Comparison of ENCODE assay signal across 6 cellular contexts in genomic region chr22:41563051-41563711, GRCh38. TPM values are rescaled to one million over a fixed set of nuclear protein-coding genes. Genes with fewer than 3 reads are reported as not detected.
DNase-seq lines count a peak whose midpoint lies in the region; ATAC-seq and TF ChIP-seq lines count a peak whose summit lies in the region.

No MANE protein-coding gene starts in this region.

- no peak overlapping the region for H3K4me3 Mint-ChIP-seq in activated CD8-positive, alpha-beta T cell treated with anti-CD3 and anti-CD28 coated beads, Interleukin-2, amount 10 ng/mL, durations not matched to agents 7 days and 5 days

- H3K9ac ChIP-seq in ES-I3 (ENCODE audit: low read depth, low read length) = peak overlapping the region; percentile 25; the same call in 1 of the 2 replicates

- peak overlapping the region; percentile 9 to 85 for H3K27ac ChIP-seq in lung (ENCODE audit: low read depth in 1 of 2, low read length in 1 of 2)

- H3K27me3 ChIP-seq in lung (ENCODE audit: control insufficient read depth, insufficient read depth) = no peaks in the 10 kb centered on the region

- H3K36me3 ChIP-seq in ES-I3 (ENCODE audit: insufficient read depth, low read length) = no peaks in the 10 kb centered on the region
- H3K36me3 ChIP-seq in lung (ENCODE audit: control insufficient read depth in 2 of 2, insufficient read depth in 2 of 2, low read length in 2 of 2) = no peaks in the 10 kb centered on the region

- POLR2A ChIA-PET in activated CD8-positive, alpha-beta T cell treated with anti-CD3 and anti-CD28 coated beads, Interleukin-2, amount 10 ng/mL, durations not matched to agents 7 days and 5 days (lab: Charles Lee) = interaction anchor here (1.0 kb wide), 1 partner anchor 27 kb away, joined by 3 read pairs; the partner anchor contains the start of gene PMM1

- ATAC-seq in lung (ENCODE audit: insufficient read depth, low FRiP score) = no peak
- ATAC-seq in activated CD8-positive, alpha-beta T cell treated with anti-CD3 and anti-CD28 coated beads, Interleukin-2, amount 10 ng/mL, durations not matched to agents 7 days and 5 days = no peak

- WGBS in lung, 2 donors = 52 to 72% methylated on average over 10 of the region's 10 CpGs

- H3K9me3 ChIP-seq in ES-I3 (ENCODE audit: control insufficient read depth, insufficient read depth, low read length) (no peaks in the 10 kb centered on the region), lung (ENCODE audit: control insufficient read depth in 2 of 2, insufficient read depth in 1 of 2, low read length in 1 of 2) (no peaks in the 10 kb centered on the region)

- H3K27me3 Mint-ChIP-seq in activated CD8-positive, alpha-beta T cell treated with anti-CD3 and anti-CD28 coated beads, Interleukin-2, amount 10 ng/mL, durations not matched to agents 7 days and 5 days (ENCODE audit: low read depth) = peaks cover 21% of the 10 kb centered on the region

- DNase-seq in amniotic epithelial cell (ENCODE audit: low read depth) (peak; percentile 84), lung (ENCODE audit: low spot score) (no peak), NCI-H2107 (lab: John Stamatoyannopoulos, UW) (no peak)
- no peak for DNase-seq in activated CD4-positive, alpha-beta T cell treated with anti-CD3 and anti-CD28 coated beads for 1 hour
- DNase-seq in activated CD8-positive, alpha-beta T cell treated with anti-CD3 and anti-CD28 coated beads, Interleukin-2, amount 10 ng/mL, durations not matched to agents 7 days and 5 days = no peak

- no peaks in the 10 kb centered on the region for H3K36me3 Mint-ChIP-seq in activated CD8-positive, alpha-beta T cell treated with anti-CD3 and anti-CD28 coated beads, Interleukin-2, amount 10 ng/mL, durations not matched to agents 7 days and 5 days (ENCODE audit: low read depth)

- H3K4me3 ChIP-seq in lung = no peak overlapping the region

- peaks cover 4% of the 10 kb centered on the region for H3K4me1 Mint-ChIP-seq in activated CD8-positive, alpha-beta T cell treated with anti-CD3 and anti-CD28 coated beads, Interleukin-2, amount 10 ng/mL, durations not matched to agents 7 days and 5 days (ENCODE audit: low read depth)

- no peak for TF ChIP-seq CTCF in lung (IDR thresholded peaks at IDR 0.05; ENCODE audit: control extremely low read depth, extremely low read depth)

- no peaks in the 10 kb centered on the region for H3K9me3 Mint-ChIP-seq in activated CD8-positive, alpha-beta T cell treated with anti-CD3 and anti-CD28 coated beads, Interleukin-2, amount 10 ng/mL, durations not matched to agents 7 days and 5 days (ENCODE audit: insufficient read depth)

- H3K4me1 ChIP-seq in ES-I3 (ENCODE audit: insufficient read depth, low read length) (peaks cover 20% of the 10 kb centered on the region), lung (ENCODE audit: control insufficient read depth in 2 of 2, insufficient read depth in 2 of 2, low read length in 2 of 2) (peaks cover 0 to 2% of the 10 kb centered on the region in 2 donors)

- CTCF ChIA-PET in activated CD8-positive, alpha-beta T cell treated with anti-CD3 and anti-CD28 coated beads, Interleukin-2, amount 10 ng/mL, durations not matched to agents 7 days and 5 days (lab: Charles Lee) = no interaction called here

- H3K27ac Mint-ChIP-seq in activated CD8-positive, alpha-beta T cell treated with anti-CD3 and anti-CD28 coated beads, Interleukin-2, amount 10 ng/mL, durations not matched to agents 7 days and 5 days = no peak overlapping the region

RNA-seq across cellular contexts. Expression of gene CSDC2, which starts 2.4 kb away (rescaled TPM):
- total RNA-seq in lung = 1 to 10 TPM; 1.4 to 8.1 TPM
- 1 to 10 TPM; 3.3 to 5.6 TPM for polyA plus RNA-seq in lung
- not detected for total RNA-seq in activated CD8-positive, alpha-beta T cell treated with anti-CD3 and anti-CD28 coated beads, Interleukin-2, amount 10 ng/mL, durations not matched to agents 7 days and 5 days

RNA-seq across cellular contexts. Expression of gene POLR3H, which starts 18.9 kb away (rescaled TPM):
- 10 to 100 TPM; 12.1 to 65.9 TPM for total RNA-seq in lung
- polyA plus RNA-seq in lung = 10 to 100 TPM; 31.0 to 48.6 TPM
- total RNA-seq in activated CD8-positive, alpha-beta T cell treated with anti-CD3 and anti-CD28 coated beads, Interleukin-2, amount 10 ng/mL, durations not matched to agents 7 days and 5 days = 10 to 100 TPM; 31.3 to 31.9 TPM

RNA-seq across cellular contexts. Expression of gene PMM1, which starts 26.5 kb away (rescaled TPM):
- total RNA-seq in lung = 10 to 100 TPM; 23.0 to 62.2 TPM
- polyA plus RNA-seq in lung = 10 to 100 TPM; 32.7 to 55.3 TPM
- 10 to 100 TPM; 37.5 to 38.2 TPM for total RNA-seq in activated CD8-positive, alpha-beta T cell treated with anti-CD3 and anti-CD28 coated beads, Interleukin-2, amount 10 ng/mL, durations not matched to agents 7 days and 5 days

RNA-seq across cellular contexts. Expression of gene DESI1, which starts 57.7 kb away (rescaled TPM):
- total RNA-seq in lung = 10 to 100 TPM; 13.6 to 42.7 TPM
- polyA plus RNA-seq in lung = 10 to 100 TPM; 21.1 to 40.0 TPM
- total RNA-seq in activated CD8-positive, alpha-beta T cell treated with anti-CD3 and anti-CD28 coated beads, Interleukin-2, amount 10 ng/mL, durations not matched to agents 7 days and 5 days = 10 to 100 TPM; 33.0 to 35.2 TPM

RNA-seq across cellular contexts. Expression of gene XRCC6, which starts 57.9 kb away (rescaled TPM):
- total RNA-seq in lung = 100 to 1,000 TPM; 200 to 235 TPM
- polyA plus RNA-seq in lung = 100 to 1,000 TPM; 149 to 189 TPM
- total RNA-seq in activated CD8-positive, alpha-beta T cell treated with anti-CD3 and anti-CD28 coated beads, Interleukin-2, amount 10 ng/mL, durations not matched to agents 7 days and 5 days = 100 to 1,000 TPM; 302 to 308 TPM
